12 cellular contexts compared by ENCODE assay signal in the genomic region with DNA sequence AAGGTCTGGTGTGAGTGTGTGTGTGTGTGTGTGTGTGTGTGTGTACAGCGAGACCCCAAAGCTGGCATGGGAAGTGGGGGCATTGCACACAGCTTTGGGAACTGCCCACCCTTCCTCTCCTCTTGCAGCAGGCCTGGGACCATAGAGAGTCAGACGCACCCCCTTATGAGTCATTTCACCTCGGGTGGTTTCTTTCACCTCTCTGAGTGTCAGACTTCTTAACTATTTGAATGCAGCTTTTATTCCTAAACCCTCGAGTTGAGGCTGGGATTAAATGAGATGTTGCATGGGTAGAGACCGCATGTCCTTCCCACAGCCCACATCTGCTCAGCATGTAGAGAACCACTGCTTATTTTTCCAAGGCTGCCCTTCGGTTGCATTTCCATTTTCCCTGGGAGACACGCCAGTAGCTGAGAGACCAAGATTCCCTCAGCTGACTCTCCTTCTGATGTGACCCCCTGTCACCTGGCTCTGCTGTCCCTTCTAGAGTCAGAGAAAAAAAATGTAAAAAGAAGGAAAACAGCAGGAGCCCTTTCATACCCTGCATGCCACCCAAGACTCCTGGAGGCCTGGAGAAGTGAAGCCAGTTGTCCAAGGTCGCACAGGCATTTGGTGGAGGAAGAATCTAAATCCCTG.
DNase-seq lines count a peak whose midpoint lies in the region; ATAC-seq, FAIRE-seq and TF ChIP-seq lines count a peak whose summit lies in the region.
"Had no signal": no experiment of that assay in that cellular context is flagged by ENCODE, and none has a peak within 500 bp of the region (broad histone marks: within the 10 kb centered on the region; RNA-seq: fewer than 3 reads in every experiment).

No MANE protein-coding gene starts in this region.

- intact Hi-C loops in K562 (cut with micrococcal nuclease) = no loop called here

- no peak overlapping the region for H3K4me2 ChIP-seq in K562 (ENCODE audit: insufficient read depth, low read length)

- no peaks in the 10 kb centered on the region for H3K79me2 ChIP-seq in K562 (ENCODE audit: control insufficient read depth, insufficient read depth, low read length)
- H3K79me2 ChIP-seq: parathyroid adenoma had no signal

- peak; percentile 55 for ATAC-seq in HG03045 (IDR thresholded peaks at IDR 0.05; ENCODE audit: unreplicated experiment)
- ATAC-seq in K562 = no peak
- ATAC-seq in HG03457 (IDR thresholded peaks at IDR 0.05; ENCODE audit: unreplicated experiment) = no peak
- ATAC-seq in GM19324 (IDR thresholded peaks at IDR 0.05; ENCODE audit: low FRiP score, unreplicated experiment) = no peak

- TF ChIP-seq POLR2A in K562 (conservative IDR thresholded peaks at IDR 0.05) = no peak

- H3K27ac ChIP-seq in K562 (ENCODE audit: extremely low read depth, low read depth, low read length) = no peak overlapping the region
- no peak overlapping the region for H3K27ac ChIP-seq in skeletal muscle tissue (ENCODE audit: low read depth, low read length)
- H3K27ac ChIP-seq: 22Rv1, parathyroid adenoma had no signal

- no peak for TF ChIP-seq EP300 in K562 (IDR thresholded peaks at IDR 0.05; ENCODE audit: low read length)

- TF ChIP-seq CTCF in K562 (IDR thresholded peaks at IDR 0.05 in 2 of 3, conservative IDR thresholded peaks at IDR 0.05 in 1 of 3; ENCODE audit: insufficient read depth in 2 of 3, low read depth in 1 of 3, low read length in 3 of 3) = no peak

- CTCF ChIA-PET in K562 (lab: Yijun Ruan, JAX; ENCODE audit: low intra/inter-chr PET ratio) = no interaction called here

- TF ChIP-seq RAD21 in K562 (CRISPR knock-in tag; conservative IDR thresholded peaks at IDR 0.05 in 1 of 2, IDR thresholded peaks at IDR 0.05 in 1 of 2) = no peak

- POLR2A ChIA-PET in K562 (lab: Yijun Ruan, JAX) = no interaction called here

- no peak for FAIRE-seq in K562 (lab: Jason Lieb, UNC)

- H3K9me3 ChIP-seq in K562 (replicated peaks; ENCODE audit: control insufficient read depth, insufficient read depth, low read depth, low read length) = no peaks in the 10 kb centered on the region
- H3K9me3 ChIP-seq in skeletal muscle tissue (ENCODE audit: control insufficient read depth in 3 of 3, low read length in 3 of 3) = no peaks in the 10 kb centered on the region

- no TSS peak for BruUV-seq in K562 (replicated peaks; lab: Mats Ljungman, UMichigan)

- H3K36me3 ChIP-seq in K562 (ENCODE audit: control insufficient read depth, insufficient read depth, low read length) = no peaks in the 10 kb centered on the region
- no peaks in the 10 kb centered on the region for H3K36me3 ChIP-seq in skeletal muscle tissue (ENCODE audit: control insufficient read depth in 3 of 3, insufficient read depth in 3 of 3, low read length in 3 of 3)

- DNase-seq in SIG-M5 treated with dmso at 0.1 percent for 504 hours (lab: John Stamatoyannopoulos, UW; ENCODE audit: unreplicated experiment) (peak; percentile 21), SIG-M5 (lab: John Stamatoyannopoulos, UW) (no peak), K562 (ENCODE audit: extremely low read depth in 1 of 4, low spot score in 3 of 4) (no peak), NCI-H2196 treated with DMSO at 0.1 percent for 48 hours (lab: John Stamatoyannopoulos, UW; ENCODE audit: unreplicated experiment) (no peak)
- DNase-seq: activated CD4-positive, alpha-beta T cell treated with anti-CD3 and anti-CD28 coated beads, Interleukin-2, amount 50 U/mL, for 4 hours; NCI-H1694 treated with DMSO at 0.1 percent for 48 hours had no signal

- 8% methylated on average over 8 of the region's 8 CpGs for WGBS in K562 (ENCODE audit: insufficient coverage, low coverage, missing lambda C conversion rate)

- H3K9me1 ChIP-seq in K562 (ENCODE audit: control insufficient read depth, insufficient read depth, low read length) = no peaks in the 10 kb centered on the region

- H4K20me1 ChIP-seq in K562 (replicated peaks; ENCODE audit: control insufficient read depth, insufficient read depth, low read length) = no peaks in the 10 kb centered on the region

- peaks cover 12 to 61% of the 10 kb centered on the region in 2 experiments; a peak in 4 of 5 replicates for H3K27me3 ChIP-seq in K562 (ENCODE audit: control insufficient read depth in 2 of 2, insufficient read depth in 2 of 2, low read length in 2 of 2)
- H3K27me3 ChIP-seq in skeletal muscle tissue (ENCODE audit: control insufficient read depth in 3 of 3, insufficient read depth in 3 of 3, low read length in 3 of 3) = no peaks in the 10 kb centered on the region

- H3K9ac ChIP-seq in K562 (ENCODE audit: insufficient read depth in 1 of 2, low read depth in 2 of 2, low read length in 2 of 2) (no peak overlapping the region), skeletal muscle tissue (ENCODE audit: low read depth in 1 of 3, low read length in 3 of 3) (peak overlapping the region in 2 of 3 donors; percentile 25 to 45)
- H3K9ac ChIP-seq: parathyroid adenoma had no signal

- H3K4me3 ChIP-seq in K562 (no peak overlapping the region), skeletal muscle tissue (ENCODE audit: low read length in 3 of 3) (peak overlapping the region in 1 of 3 donors; percentile 45)

- no peak overlapping the region; the same call in 1 of the 2 replicates for H2AFZ ChIP-seq in K562 (ENCODE audit: low read depth, low read length)
- H2AFZ ChIP-seq: parathyroid adenoma had no signal

- peaks cover 0 to 8% of the 10 kb centered on the region in 2 experiments; a peak in 3 of 5 replicates for H3K4me1 ChIP-seq in K562 (replicated peaks in 1 of 2; ENCODE audit: control insufficient read depth in 2 of 2, insufficient read depth in 2 of 2, low read length in 2 of 2)
- peaks cover 32 to 57% (median 45%) of the 10 kb centered on the region in 3 donors for H3K4me1 ChIP-seq in skeletal muscle tissue (ENCODE audit: control insufficient read depth in 3 of 3, insufficient read depth in 3 of 3, low read length in 3 of 3)
- H3K4me1 ChIP-seq: parathyroid adenoma had no signal

- in situ Hi-C loops in K562 (cut with MboI) = no loop called here

TF ChIP-seq in K562, 482 proteins besides CTCF, POLR2A, EP300 and RAD21:
- TF ChIP-seq KDM2B (CRISPR knock-in tag; IDR thresholded peaks at IDR 0.05) = no peak
- TF ChIP-seq FOSL1 (tag; conservative IDR thresholded peaks at IDR 0.05) = 0 out of 2 replicates have a peak, but pooled peaks have one; percentile 14

Comparison
In these comparisons a context has a peak if more than half of its experiments do, and no peak if none do; other contexts are left out.
1. H3K9ac ChIP-seq: peak in skeletal muscle tissue (2 of 3); none in K562 (0 of 2).